14 cellular contexts compared by ENCODE assay signal in genomic region chr11:69496631-69497220, GRCh38. TPM values are rescaled to one million over a fixed set of nuclear protein-coding genes. Genes with fewer than 3 reads are reported as not detected.
DNase-seq lines count a peak whose midpoint lies in the region; ATAC-seq, FAIRE-seq and TF ChIP-seq lines count a peak whose summit lies in the region.
"Had no signal": no experiment of that assay in that cellular context is flagged by ENCODE, and none has a peak within 500 bp of the region (broad histone marks: within the 10 kb centered on the region; RNA-seq: fewer than 3 reads in every experiment).

No MANE protein-coding gene starts in this region.

- H3K9me3 ChIP-seq in ascending aorta (no peaks in the 10 kb centered on the region), heart right ventricle (no peaks in the 10 kb centered on the region), pancreas (no peaks in the 10 kb centered on the region), vagina (no peaks in the 10 kb centered on the region)
- H3K9me3 ChIP-seq: HAP-1 had no signal

- intact Hi-C loops in ascending aorta (cut with DNase I), result loop anchor here (2.0 kb wide), 2 partner anchors 52 to 146 kb away; no protein-coding TSS in a partner anchor
- intact Hi-C loops in heart right ventricle (cut with DNase I), result loop anchor here in 4 of 10 donors (1.0 to 10.0 kb wide), 5 partner anchors 47 to 142 kb away; no protein-coding TSS in a partner anchor
- intact Hi-C loops in pancreas (cut with DNase I), result no loop called here
- intact Hi-C loops in vagina (cut with DNase I), result no loop called here

- no peak for FAIRE-seq in pancreas (lab: Jason Lieb, UNC)

- H3K4me1 ChIP-seq in ascending aorta (peaks cover 10 to 23% of the 10 kb centered on the region in 2 donors), heart right ventricle (peaks cover 16 to 56% (median 35%) of the 10 kb centered on the region in 9 donors), pancreas (peaks cover 0 to 2% (median 0%) of the 10 kb centered on the region in 3 donors), vagina (peaks cover 25% of the 10 kb centered on the region)
- H3K4me1 ChIP-seq: HAP-1 had no signal

- H3K27ac ChIP-seq in ascending aorta (peak overlapping the region; percentile 63 to 77), heart right ventricle (peak overlapping the region; percentile 63 to 92 (median 90)), pancreas (peak overlapping the region; percentile 60 to 76 (median 68)), vagina (peak overlapping the region; percentile 60)

- WGBS in heart right ventricle, 2 donors, result 34 to 35% methylated on average over 12 of the region's 12 CpGs
- 27 to 30% methylated on average over 12 of the region's 12 CpGs for WGBS in pancreas, 2 donors

- H3K36me3 ChIP-seq in ascending aorta (no peaks in the 10 kb centered on the region), heart right ventricle (no peaks in the 10 kb centered on the region), pancreas (no peaks in the 10 kb centered on the region), vagina (no peaks in the 10 kb centered on the region)
- H3K36me3 ChIP-seq: HAP-1 had no signal

- H3K4me1 Mint-ChIP-seq in activated naive CD8-positive, alpha-beta T cell treated with anti-CD3 and anti-CD28 coated beads for 36 hours, result no peaks in the 10 kb centered on the region
- H3K4me1 Mint-ChIP-seq: stimulated activated effector memory CD8-positive, alpha-beta T cell treated with anti-CD3 and anti-CD28 coated beads, Interleukin-12 subunit alpha, Interleukin-12 subunit beta, amount 100 ng/mL, for 72 hours had no signal

- TF ChIP-seq POLR2A in vagina (IDR thresholded peaks at IDR 0.05), result no peak

- TF ChIP-seq CTCF in ascending aorta (IDR thresholded peaks at IDR 0.05) (no peak), heart right ventricle (IDR thresholded peaks at IDR 0.05) (no peak), pancreas (IDR thresholded peaks at IDR 0.05) (no peak), vagina (IDR thresholded peaks at IDR 0.05) (no peak)

- no peak overlapping the region for H3K27ac Mint-ChIP-seq in activated naive CD8-positive, alpha-beta T cell treated with anti-CD3 and anti-CD28 coated beads for 36 hours
- H3K27ac Mint-ChIP-seq: activated T-helper 2 cell treated with anti-CD3 and anti-CD28 coated beads, Interferon-gamma antibody, Interleukin-2, Interleukin-4, amounts not matched to agents 10 μg/mL and 5 μg/mL and 100 μg/mL, durations not matched to agents 14 hours and 24 hours and 36 hours; CD4-positive, alpha-beta T cell; stimulated activated effector memory CD8-positive, alpha-beta T cell treated with anti-CD3 and anti-CD28 coated beads, Interleukin-12 subunit alpha, Interleukin-12 subunit beta, amount 100 ng/mL, for 72 hours had no signal

- ATAC-seq in heart right ventricle (peak; percentile 3 to 53 (median 42)), pancreas (peak in 3 of 4 donors; percentile 32 to 50 (median 44))
- ATAC-seq: stimulated activated effector memory CD8-positive, alpha-beta T cell treated with anti-CD3 and anti-CD28 coated beads, Interleukin-12 subunit alpha, Interleukin-12 subunit beta, amount 100 ng/mL, for 72 hours had no signal

- H3K27me3 Mint-ChIP-seq in activated naive CD8-positive, alpha-beta T cell treated with anti-CD3 and anti-CD28 coated beads for 36 hours, result peaks cover 9% of the 10 kb centered on the region

- DNase-seq in ascending aorta (ENCODE audit: low spot score in 2 of 2) (no peak), heart right ventricle (no peak), pancreas (peak in 2 of 6 donors; percentile 32 to 44), vagina (ENCODE audit: extremely low spot score in 2 of 2) (no peak), GOT3 (lab: John Stamatoyannopoulos, UW) (no peak)
- DNase-seq in activated naive CD8-positive, alpha-beta T cell treated with anti-CD3 and anti-CD28 coated beads for 36 hours, result no peak
- DNase-seq in effector CD8-positive, alpha-beta T cell (lab: John Stamatoyannopoulos, UW), result no peak
- DNase-seq: CD4-positive, alpha-beta T cell; NCI-H526; stimulated activated CD4-positive, alpha-beta T cell treated with anti-CD3 and anti-CD28 coated beads, Interleukin-2, amount 100 ng/mL, for 24 hours had no signal

- H3K4me3 Mint-ChIP-seq in activated naive CD8-positive, alpha-beta T cell treated with anti-CD3 and anti-CD28 coated beads for 36 hours, result no peak overlapping the region
- H3K4me3 Mint-ChIP-seq: CD4-positive, alpha-beta T cell; stimulated activated effector memory CD8-positive, alpha-beta T cell treated with anti-CD3 and anti-CD28 coated beads, Interleukin-12 subunit alpha, Interleukin-12 subunit beta, amount 100 ng/mL, for 72 hours had no signal

- H3K4me3 ChIP-seq in ascending aorta (no peak overlapping the region), heart right ventricle (no peak overlapping the region), pancreas (no peak overlapping the region), vagina (no peak overlapping the region)
- H3K4me3 ChIP-seq: HAP-1 had no signal

- no peaks in the 10 kb centered on the region for H3K27me3 ChIP-seq in ascending aorta
- no peaks in the 10 kb centered on the region for H3K27me3 ChIP-seq in heart right ventricle
- no peaks in the 10 kb centered on the region for H3K27me3 ChIP-seq in pancreas
- H3K27me3 ChIP-seq in vagina, result no peaks in the 10 kb centered on the region

- H3K9me3 Mint-ChIP-seq in activated naive CD8-positive, alpha-beta T cell treated with anti-CD3 and anti-CD28 coated beads for 36 hours, result no peaks in the 10 kb centered on the region
- H3K9me3 Mint-ChIP-seq: activated T-helper 2 cell treated with anti-CD3 and anti-CD28 coated beads, Interferon-gamma antibody, Interleukin-2, Interleukin-4, amounts not matched to agents 10 μg/mL and 5 μg/mL and 100 μg/mL, durations not matched to agents 14 hours and 24 hours and 36 hours; CD4-positive, alpha-beta T cell; stimulated activated effector memory CD8-positive, alpha-beta T cell treated with anti-CD3 and anti-CD28 coated beads, Interleukin-12 subunit alpha, Interleukin-12 subunit beta, amount 100 ng/mL, for 72 hours had no signal

- H3K36me3 Mint-ChIP-seq in activated naive CD8-positive, alpha-beta T cell treated with anti-CD3 and anti-CD28 coated beads for 36 hours, result no peaks in the 10 kb centered on the region
- H3K36me3 Mint-ChIP-seq: stimulated activated effector memory CD8-positive, alpha-beta T cell treated with anti-CD3 and anti-CD28 coated beads, Interleukin-12 subunit alpha, Interleukin-12 subunit beta, amount 100 ng/mL, for 72 hours had no signal

RNA-seq across cellular contexts. Expression of gene LINC01488, which starts 15.3 kb away (rescaled TPM):
- not detected for total RNA-seq in ascending aorta
- total RNA-seq in heart right ventricle, result under 1 TPM in 6 of 10 donors, not detected in 4; 0.12 to 0.23 (median 0.15) TPM
- polyA plus RNA-seq in heart right ventricle, result under 1 TPM; 0.03 to 0.59 TPM
- not detected for total RNA-seq in pancreas
- not detected for polyA plus RNA-seq in pancreas
- total RNA-seq in vagina, result not detected
- not detected for total RNA-seq in activated naive CD8-positive, alpha-beta T cell treated with anti-CD3 and anti-CD28 coated beads for 36 hours
- total RNA-seq: activated T-helper 2 cell treated with anti-CD3 and anti-CD28 coated beads, Interferon-gamma antibody, Interleukin-2, Interleukin-4, amounts not matched to agents 10 μg/mL and 5 μg/mL and 100 μg/mL, durations not matched to agents 14 hours and 24 hours and 36 hours; CD4-positive, alpha-beta T cell had no signal
- polyA plus RNA-seq: neural cell had no signal
